26 cellular contexts compared by ENCODE assay signal in the genomic region with DNA sequence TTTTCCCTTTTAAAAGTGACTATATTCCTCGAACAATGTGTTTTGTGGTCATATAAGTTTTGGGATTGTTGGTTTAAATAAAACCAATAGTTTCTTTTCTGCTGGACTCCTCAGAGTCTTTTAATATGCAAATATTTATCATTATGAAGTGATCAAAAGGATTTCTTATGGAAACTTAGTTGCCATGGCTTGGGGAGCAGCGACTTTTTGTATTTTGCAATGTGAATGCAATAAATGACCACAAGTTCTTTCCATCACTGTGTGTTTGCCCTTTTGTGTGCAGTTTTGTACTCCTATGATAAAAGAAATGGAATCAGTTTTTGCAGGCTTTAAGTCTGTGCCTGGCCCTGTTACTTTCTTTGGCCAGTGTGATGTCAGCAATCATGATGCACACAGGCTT.
"Had no signal": no experiment of that assay in that cellular context is flagged by ENCODE, and none has a peak within 500 bp of the region (broad histone marks: within the 10 kb centered on the region; RNA-seq: fewer than 3 reads in every experiment).

No MANE protein-coding gene starts in this region.

- H3K36me3 ChIP-seq: thyroid gland, upper lobe of left lung, upper lobe of right lung, uterus had no signal

- ATAC-seq: stimulated activated effector memory CD8-positive, alpha-beta T cell treated with anti-CD3 and anti-CD28 coated beads, Interleukin-12 subunit alpha, Interleukin-12 subunit beta, amount 100 ng/mL, for 72 hours; stimulated activated memory B cell treated with anti-CD40 and anti-IgM and Interleukin-4, amounts not matched to agents 10 μg/mL and 1 μg/mL and 100 μg/mL, for 72 hours; stimulated activated naive B cell treated with anti-CD40 and anti-IgM and Interleukin-4, amounts not matched to agents 10 μg/mL and 1 μg/mL and 100 μg/mL, for 72 hours; stimulated activated naive CD8-positive, alpha-beta T cell treated with anti-CD3 and anti-CD28 coated beads, Interleukin-15, amount 100 ng/mL, for 72 hours; stimulated activated naive CD8-positive, alpha-beta T cell treated with anti-CD3 and anti-CD28 coated beads, Interleukin-15, Interleukin-2, amounts not matched to agents 100 U/mL and 50 U/mL, for 24 hours; upper lobe of right lung had no signal

- DNase-seq: stimulated activated CD4-positive, alpha-beta T cell treated with anti-CD3 and anti-CD28 coated beads, Interleukin-2, amount 100 ng/mL, for 48 hours; stimulated activated CD4-positive, alpha-beta T cell treated with anti-CD3 and anti-CD28 coated beads, Interleukin-4, amount 100 ng/mL, for 1 hour; stimulated activated CD4-positive, alpha-beta T cell treated with anti-CD3 and anti-CD28 coated beads, Interleukin-4, amount 100 ng/mL, for 24 hours; stimulated activated CD4-positive, alpha-beta T cell treated with anti-CD3 and anti-CD28 coated beads, Interleukin-4, amount 100 ng/mL, for 4 hours; stimulated activated CD8-positive, alpha-beta memory T cell treated with anti-CD3 and anti-CD28 coated beads, Interleukin-4, amount 100 ng/mL, for 48 hours; stimulated activated naive B cell treated with anti-CD40 and anti-IgM and Interleukin-4, amounts not matched to agents 10 μg/mL and 1 μg/mL and 100 μg/mL, for 72 hours; stimulated activated naive CD4-positive, alpha-beta T cell; stimulated activated naive CD4-positive, alpha-beta T cell treated with Interleukin-2 at 50 U/mL for 16 hours; stimulated activated naive CD8-positive, alpha-beta T cell treated with anti-CD3 and anti-CD28 coated beads, Interleukin-15, amount 100 ng/mL, for 72 hours; stimulated activated naive CD8-positive, alpha-beta T cell treated with anti-CD3 and anti-CD28 coated beads, Interleukin-15, Interleukin-2, amounts not matched to agents 100 U/mL and 50 U/mL, for 24 hours; stomach; substantia nigra; testis; thyroid gland; tibial artery; transverse colon; trophoblast cell; upper lobe of left lung; upper lobe of right lung; uterus had no signal

- H3K27ac ChIP-seq: stomach, suprapubic skin, testis, thoracic aorta, thyroid gland, tibial artery, tibial nerve, transverse colon, upper lobe of left lung, upper lobe of right lung, uterus, vagina had no signal

- H3K4me1 ChIP-seq: testis, thyroid gland, tibial artery, upper lobe of left lung, upper lobe of right lung had no signal

- H3K4me3 ChIP-seq: stomach, suprapubic skin, testis, thoracic aorta, thyroid gland, tibial artery, tibial nerve, transverse colon, upper lobe of left lung, upper lobe of right lung, uterus, vagina had no signal

- H3K9me3 ChIP-seq: testis, thyroid gland had no signal

- H3K27me3 ChIP-seq: stomach, suprapubic skin, testis, thyroid gland, tibial artery, tibial nerve, transverse colon, upper lobe of left lung, upper lobe of right lung, uterus, vagina had no signal
